19 cellular contexts compared by ENCODE assay signal in the genomic region with DNA sequence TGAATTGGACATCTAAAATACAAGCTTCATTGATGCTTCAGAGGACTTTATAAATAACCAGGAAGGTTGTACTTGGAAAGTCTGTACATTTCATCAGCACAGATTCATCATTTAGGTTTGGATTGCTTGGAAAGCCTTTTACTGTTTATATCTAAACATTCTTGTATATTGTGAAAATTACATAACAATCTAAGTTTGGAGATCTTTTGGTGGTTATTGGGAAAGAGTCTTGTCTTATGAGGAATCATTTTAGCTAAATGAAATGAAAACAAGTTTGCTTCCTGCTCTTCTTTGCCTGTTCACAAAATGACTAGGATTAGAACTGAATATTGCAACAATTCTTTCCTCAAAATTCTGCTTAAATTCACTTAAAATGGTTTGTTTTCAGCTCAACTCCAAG.
"Had no signal": no experiment of that assay in that cellular context is flagged by ENCODE, and none has a peak within 500 bp of the region (broad histone marks: within the 10 kb centered on the region; RNA-seq: fewer than 3 reads in every experiment).

No MANE protein-coding gene starts in this region.

- H3K79me2 ChIP-seq: hepatocyte had no signal

- H3K27ac ChIP-seq: coronary artery, epithelial cell of prostate, esophagus muscularis mucosa, hepatocyte, neutrophil, spleen, suprapubic skin, thyroid gland had no signal

- FAIRE-seq: endometrium, urothelium cell line had no signal

- H3K9me3 Mint-ChIP-seq: naive thymus-derived CD4-positive, alpha-beta T cell; type B pancreatic cell had no signal

- ATAC-seq: left colon; naive thymus-derived CD4-positive, alpha-beta T cell; sciatic nerve had no signal

- H3K4me3 ChIP-seq: coronary artery, esophagus muscularis mucosa, hepatocyte, spleen, suprapubic skin, thyroid gland had no signal

- H3K27me3 ChIP-seq: esophagus muscularis mucosa, hepatocyte, neutrophil, spleen, suprapubic skin, thyroid gland had no signal

- H3K36me3 ChIP-seq: neutrophil had no signal

- DNase-seq: effector CD8-positive, alpha-beta T cell; foreskin melanocyte; head of caudate nucleus; left colon; mesendoderm; naive thymus-derived CD4-positive, alpha-beta T cell; spleen; stimulated activated naive CD4-positive, alpha-beta T cell; thyroid gland had no signal

- H3K27ac Mint-ChIP-seq: naive thymus-derived CD4-positive, alpha-beta T cell; type B pancreatic cell had no signal

- H3K4me3 Mint-ChIP-seq: naive thymus-derived CD4-positive, alpha-beta T cell; type B pancreatic cell had no signal

- H3K27me3 Mint-ChIP-seq: naive thymus-derived CD4-positive, alpha-beta T cell; type B pancreatic cell had no signal

- H2AFZ ChIP-seq: hepatocyte had no signal

- H3K4me1 ChIP-seq: thyroid gland had no signal

- H3K4me2 ChIP-seq: hepatocyte had no signal
